ENCODE assay signal across 1 cellular context in the genomic region with DNA sequence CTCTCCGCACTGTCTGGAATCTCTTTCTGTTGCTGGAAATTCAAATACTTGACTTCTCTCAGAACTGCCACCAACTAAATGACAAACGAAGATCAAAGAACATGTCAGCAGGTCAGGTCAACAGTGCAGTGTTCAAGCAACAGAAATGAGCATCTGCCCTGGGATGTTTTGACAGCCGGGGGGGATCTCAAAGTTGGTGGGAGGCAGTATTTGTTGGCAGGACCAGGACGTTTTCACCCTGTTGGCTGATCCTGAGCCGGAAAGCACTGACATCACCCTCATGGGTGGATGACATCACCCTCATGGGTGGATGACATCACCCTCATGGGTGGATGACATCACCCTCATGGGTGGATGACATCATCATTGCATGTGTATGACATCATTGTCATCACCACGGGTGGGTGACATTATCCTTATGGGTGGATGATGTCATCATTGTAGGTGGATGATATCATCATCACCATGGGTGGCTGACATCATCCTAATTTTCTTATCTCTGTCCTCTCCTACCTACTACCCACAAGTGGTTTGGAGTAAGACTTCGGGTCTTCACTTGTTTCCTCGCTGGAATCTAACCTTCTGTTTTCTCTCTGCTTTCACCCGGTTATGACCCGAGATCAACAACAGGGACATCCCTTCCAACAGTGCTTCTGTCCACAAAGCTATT.
TF ChIP-seq lines count a peak whose summit lies in the region.

No MANE protein-coding gene starts in this region.

TF ChIP-seq in HEK293, 187 proteins besides CTCF, POLR2A, EP300 and RAD21 (continued from another document and continues in another):
- TF ChIP-seq, protein P1, sequence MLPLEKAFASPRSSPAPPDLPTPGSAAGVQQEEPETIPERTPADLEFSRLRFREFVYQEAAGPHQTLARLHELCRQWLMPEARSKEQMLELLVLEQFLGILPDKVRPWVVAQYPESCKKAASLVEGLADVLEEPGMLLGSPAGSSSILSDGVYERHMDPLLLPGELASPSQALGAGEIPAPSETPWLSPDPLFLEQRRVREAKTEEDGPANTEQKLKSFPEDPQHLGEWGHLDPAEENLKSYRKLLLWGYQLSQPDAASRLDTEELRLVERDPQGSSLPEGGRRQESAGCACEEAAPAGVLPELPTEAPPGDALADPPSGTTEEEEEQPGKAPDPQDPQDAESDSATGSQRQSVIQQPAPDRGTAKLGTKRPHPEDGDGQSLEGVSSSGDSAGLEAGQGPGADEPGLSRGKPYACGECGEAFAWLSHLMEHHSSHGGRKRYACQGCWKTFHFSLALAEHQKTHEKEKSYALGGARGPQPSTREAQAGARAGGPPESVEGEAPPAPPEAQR (tag by site-specific recombination; IDR thresholded peaks at IDR 0.05) = peak; percentile 100
- TF ChIP-seq ZNF768 (tag by site-specific recombination; IDR thresholded peaks at IDR 0.05) = no peak
- peak; percentile 99 for TF ChIP-seq RBAK (tag by site-specific recombination; IDR thresholded peaks at IDR 0.05)
- TF ChIP-seq BCL11A (tag by site-specific recombination; IDR thresholded peaks at IDR 0.05; ENCODE audit: low read depth) = peak; percentile 99
- peak; percentile 61 for TF ChIP-seq ZBTB20 (tag by site-specific recombination; IDR thresholded peaks at IDR 0.05)
- TF ChIP-seq, protein P2, sequence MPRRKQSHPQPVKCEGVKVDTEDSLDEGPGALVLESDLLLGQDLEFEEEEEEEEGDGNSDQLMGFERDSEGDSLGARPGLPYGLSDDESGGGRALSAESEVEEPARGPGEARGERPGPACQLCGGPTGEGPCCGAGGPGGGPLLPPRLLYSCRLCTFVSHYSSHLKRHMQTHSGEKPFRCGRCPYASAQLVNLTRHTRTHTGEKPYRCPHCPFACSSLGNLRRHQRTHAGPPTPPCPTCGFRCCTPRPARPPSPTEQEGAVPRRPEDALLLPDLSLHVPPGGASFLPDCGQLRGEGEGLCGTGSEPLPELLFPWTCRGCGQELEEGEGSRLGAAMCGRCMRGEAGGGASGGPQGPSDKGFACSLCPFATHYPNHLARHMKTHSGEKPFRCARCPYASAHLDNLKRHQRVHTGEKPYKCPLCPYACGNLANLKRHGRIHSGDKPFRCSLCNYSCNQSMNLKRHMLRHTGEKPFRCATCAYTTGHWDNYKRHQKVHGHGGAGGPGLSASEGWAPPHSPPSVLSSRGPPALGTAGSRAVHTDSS (tag by site-specific recombination; IDR thresholded peaks at IDR 0.05) = peak; percentile 81
- TF ChIP-seq TCF7L2 (IDR thresholded peaks at IDR 0.05; ENCODE audit: borderline replicate concordance, low read depth, low read length) = no peak
- no peak; the same call in 1 of the 2 replicates for TF ChIP-seq PRDM6 (tag by site-specific recombination; IDR thresholded peaks at IDR 0.05)
- TF ChIP-seq, protein P3, sequence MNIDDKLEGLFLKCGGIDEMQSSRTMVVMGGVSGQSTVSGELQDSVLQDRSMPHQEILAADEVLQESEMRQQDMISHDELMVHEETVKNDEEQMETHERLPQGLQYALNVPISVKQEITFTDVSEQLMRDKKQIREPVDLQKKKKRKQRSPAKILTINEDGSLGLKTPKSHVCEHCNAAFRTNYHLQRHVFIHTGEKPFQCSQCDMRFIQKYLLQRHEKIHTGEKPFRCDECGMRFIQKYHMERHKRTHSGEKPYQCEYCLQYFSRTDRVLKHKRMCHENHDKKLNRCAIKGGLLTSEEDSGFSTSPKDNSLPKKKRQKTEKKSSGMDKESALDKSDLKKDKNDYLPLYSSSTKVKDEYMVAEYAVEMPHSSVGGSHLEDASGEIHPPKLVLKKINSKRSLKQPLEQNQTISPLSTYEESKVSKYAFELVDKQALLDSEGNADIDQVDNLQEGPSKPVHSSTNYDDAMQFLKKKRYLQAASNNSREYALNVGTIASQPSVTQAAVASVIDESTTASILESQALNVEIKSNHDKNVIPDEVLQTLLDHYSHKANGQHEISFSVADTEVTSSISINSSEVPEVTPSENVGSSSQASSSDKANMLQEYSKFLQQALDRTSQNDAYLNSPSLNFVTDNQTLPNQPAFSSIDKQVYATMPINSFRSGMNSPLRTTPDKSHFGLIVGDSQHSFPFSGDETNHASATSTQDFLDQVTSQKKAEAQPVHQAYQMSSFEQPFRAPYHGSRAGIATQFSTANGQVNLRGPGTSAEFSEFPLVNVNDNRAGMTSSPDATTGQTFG (tag by site-specific recombination; IDR thresholded peaks at IDR 0.05; ENCODE audit: borderline replicate concordance) = peak; percentile 100
- TF ChIP-seq ZNF416 (tag by site-specific recombination; IDR thresholded peaks at IDR 0.05) = peak; percentile 98
- no peak for TF ChIP-seq ZNF830 (tag by site-specific recombination; IDR thresholded peaks at IDR 0.05; ENCODE audit: low read depth)
- TF ChIP-seq ZSCAN30 (tag by site-specific recombination; IDR thresholded peaks at IDR 0.05) = peak; percentile 88
- TF ChIP-seq ZBTB21 (tag by site-specific recombination; IDR thresholded peaks at IDR 0.05) = peak; percentile 100
- TF ChIP-seq ZNF837 (tag by site-specific recombination; IDR thresholded peaks at IDR 0.05) = no peak
- peak; percentile 71; the same call in 1 of the 2 replicates for TF ChIP-seq ZNF221 (tag by site-specific recombination; IDR thresholded peaks at IDR 0.05; ENCODE audit: borderline replicate concordance)
- TF ChIP-seq ZNF514 (tag by site-specific recombination; IDR thresholded peaks at IDR 0.05) = peak; percentile 99
- TF ChIP-seq ZNF24 (tag by site-specific recombination; IDR thresholded peaks at IDR 0.05) = peak; percentile 100
- peak; percentile 100 for TF ChIP-seq INSM2 (tag by site-specific recombination; IDR thresholded peaks at IDR 0.05)
- peak; percentile 92 for TF ChIP-seq ZNF548 (tag by site-specific recombination; IDR thresholded peaks at IDR 0.05)
- no peak for TF ChIP-seq ZNF202 (tag by site-specific recombination; IDR thresholded peaks at IDR 0.05; ENCODE audit: borderline replicate concordance)
- TF ChIP-seq, protein P4, sequence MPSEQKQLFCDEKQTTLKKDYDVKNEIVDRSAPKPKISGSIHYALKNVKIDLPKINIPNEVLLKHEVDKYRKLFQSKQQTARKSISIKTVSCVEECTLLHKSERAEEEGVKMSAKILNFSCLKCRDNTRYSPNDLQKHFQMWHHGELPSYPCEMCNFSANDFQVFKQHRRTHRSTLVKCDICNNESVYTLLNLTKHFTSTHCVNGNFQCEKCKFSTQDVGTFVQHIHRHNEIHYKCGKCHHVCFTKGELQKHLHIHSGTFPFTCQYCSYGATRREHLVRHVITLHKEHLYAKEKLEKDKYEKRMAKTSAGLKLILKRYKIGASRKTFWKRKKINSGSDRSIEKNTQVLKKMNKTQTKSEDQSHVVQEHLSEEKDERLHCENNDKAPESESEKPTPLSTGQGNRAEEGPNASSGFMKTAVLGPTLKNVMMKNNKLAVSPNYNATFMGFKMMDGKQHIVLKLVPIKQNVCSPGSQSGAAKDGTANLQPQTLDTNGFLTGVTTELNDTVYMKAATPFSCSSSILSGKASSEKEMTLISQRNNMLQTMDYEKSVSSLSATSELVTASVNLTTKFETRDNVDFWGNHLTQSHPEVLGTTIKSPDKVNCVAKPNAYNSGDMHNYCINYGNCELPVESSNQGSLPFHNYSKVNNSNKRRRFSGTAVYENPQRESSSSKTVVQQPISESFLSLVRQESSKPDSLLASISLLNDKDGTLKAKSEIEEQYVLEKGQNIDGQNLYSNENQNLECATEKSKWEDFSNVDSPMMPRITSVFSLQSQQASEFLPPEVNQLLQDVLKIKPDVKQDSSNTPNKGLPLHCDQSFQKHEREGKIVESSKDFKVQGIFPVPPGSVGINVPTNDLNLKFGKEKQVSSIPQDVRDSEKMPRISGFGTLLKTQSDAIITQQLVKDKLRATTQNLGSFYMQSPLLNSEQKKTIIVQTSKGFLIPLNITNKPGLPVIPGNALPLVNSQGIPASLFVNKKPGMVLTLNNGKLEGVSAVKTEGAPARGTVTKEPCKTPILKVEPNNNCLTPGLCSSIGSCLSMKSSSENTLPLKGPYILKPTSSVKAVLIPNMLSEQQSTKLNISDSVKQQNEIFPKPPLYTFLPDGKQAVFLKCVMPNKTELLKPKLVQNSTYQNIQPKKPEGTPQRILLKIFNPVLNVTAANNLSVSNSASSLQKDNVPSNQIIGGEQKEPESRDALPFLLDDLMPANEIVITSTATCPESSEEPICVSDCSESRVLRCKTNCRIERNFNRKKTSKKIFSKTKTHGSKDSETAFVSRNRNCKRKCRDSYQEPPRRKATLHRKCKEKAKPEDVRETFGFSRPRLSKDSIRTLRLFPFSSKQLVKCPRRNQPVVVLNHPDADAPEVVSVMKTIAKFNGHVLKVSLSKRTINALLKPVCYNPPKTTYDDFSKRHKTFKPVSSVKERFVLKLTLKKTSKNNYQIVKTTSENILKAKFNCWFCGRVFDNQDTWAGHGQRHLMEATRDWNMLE (tag by site-specific recombination; conservative IDR thresholded peaks at IDR 0.05; ENCODE audit: low read depth) = peak; percentile 90
- peak; percentile 75 for TF ChIP-seq ZNF26 (tag by site-specific recombination; IDR thresholded peaks at IDR 0.05)
- TF ChIP-seq ZNF623 (tag by site-specific recombination; IDR thresholded peaks at IDR 0.05) = peak; percentile 86
- TF ChIP-seq ZNF169 (tag by site-specific recombination; IDR thresholded peaks at IDR 0.05) = peak; percentile 97
- no peak for TF ChIP-seq ZNF596 (tag by site-specific recombination; IDR thresholded peaks at IDR 0.05)
- peak; percentile 89 for TF ChIP-seq BCL6B (tag by site-specific recombination; IDR thresholded peaks at IDR 0.05)
- TF ChIP-seq ZNF341 (tag by site-specific recombination; IDR thresholded peaks at IDR 0.05; ENCODE audit: low read depth) = no peak
- TF ChIP-seq ZNF639 (tag by site-specific recombination; IDR thresholded peaks at IDR 0.05) = peak; percentile 100
- no peak for TF ChIP-seq ZNF16 (tag by site-specific recombination; IDR thresholded peaks at IDR 0.05; ENCODE audit: low read depth)
- TF ChIP-seq ZSCAN16 (tag by site-specific recombination; IDR thresholded peaks at IDR 0.05) = no peak
- TF ChIP-seq ZBTB8A (tag by site-specific recombination; IDR thresholded peaks at IDR 0.05) = no peak; the same call in 1 of the 2 replicates
- no peak for TF ChIP-seq ZNF121 (tag by site-specific recombination; IDR thresholded peaks at IDR 0.05)
- peak; percentile 96 for TF ChIP-seq GLIS1 (tag by site-specific recombination; IDR thresholded peaks at IDR 0.05)
- TF ChIP-seq ZNF184 (tag by site-specific recombination; IDR thresholded peaks at IDR 0.05) = peak; percentile 98
